ENCODE assay signal across 27 cellular contexts in genomic region chr16:55905651-55906050, GRCh38. TPM values are rescaled to one million over a fixed set of nuclear protein-coding genes. Genes with fewer than 3 reads are reported as not detected.
DNase-seq lines count a peak whose midpoint lies in the region; ATAC-seq and TF ChIP-seq lines count a peak whose summit lies in the region.
"Had no signal": no experiment of that assay in that cellular context is flagged by ENCODE, and none has a peak within 500 bp of the region (broad histone marks: within the 10 kb centered on the region; RNA-seq: fewer than 3 reads in every experiment).

No MANE protein-coding gene starts in this region.

- no peak for TF ChIP-seq EP300 in esophagus muscularis mucosa (IDR thresholded peaks at IDR 0.05)

- H3K4me3 ChIP-seq in esophagus muscularis mucosa (no peak overlapping the region), lung (no peak overlapping the region)
- H3K4me3 ChIP-seq: BLaER1, GM12878 had no signal

- H3K4me3 Mint-ChIP-seq in osteocyte (ENCODE audit: unreplicated experiment), result no peak overlapping the region
- H3K4me3 Mint-ChIP-seq: CD14-positive monocyte; CD4-positive, alpha-beta memory T cell; CD4-positive, CD25-positive, alpha-beta regulatory T cell; CD8-positive, alpha-beta memory T cell had no signal

- H3K4me1 Mint-ChIP-seq in osteocyte (ENCODE audit: unreplicated experiment), result no peaks in the 10 kb centered on the region
- H3K4me1 Mint-ChIP-seq: CD14-positive monocyte; CD4-positive, alpha-beta memory T cell; CD4-positive, CD25-positive, alpha-beta regulatory T cell; CD8-positive, alpha-beta memory T cell had no signal

- H3K27me3 Mint-ChIP-seq in osteocyte (ENCODE audit: unreplicated experiment), result no peaks in the 10 kb centered on the region
- H3K27me3 Mint-ChIP-seq: CD4-positive, CD25-positive, alpha-beta regulatory T cell had no signal

- peak; percentile 37 for DNase-seq in esophagus muscularis mucosa (ENCODE audit: extremely low spot score)
- DNase-seq in lung (ENCODE audit: low spot score), result peak; percentile 9
- peak; percentile 19 for DNase-seq in osteocyte (ENCODE audit: extremely low spot score, unreplicated experiment)
- no peak for DNase-seq in NCI-H1694 (lab: John Stamatoyannopoulos, UW)
- DNase-seq in activated CD8-positive, alpha-beta memory T cell treated with anti-CD3 and anti-CD28 coated beads for 24 hours, result no peak
- DNase-seq: 8988T; ACHN; BE2C; C1 segment of cervical spinal cord; CD4-positive, alpha-beta memory T cell; CD4-positive, CD25-positive, alpha-beta regulatory T cell; CD8-positive, alpha-beta memory T cell; DMS 273 treated with DMSO at 0.1 percent for 48 hours; DMS153; DMS53; DMS79; DND-41; EL; GDM1 had no signal

- H3K9me3 ChIP-seq in esophagus muscularis mucosa (peaks cover 0 to 13% (median 7%) of the 10 kb centered on the region in 4 donors), lung (ENCODE audit: control insufficient read depth in 2 of 2, insufficient read depth in 1 of 2, low read length in 1 of 2) (peaks cover 1 to 6% of the 10 kb centered on the region in 2 donors)
- H3K9me3 ChIP-seq: BE2C had no signal

- peaks cover 15% of the 10 kb centered on the region for H3K9me3 Mint-ChIP-seq in osteocyte (ENCODE audit: unreplicated experiment)

- H3K27me3 ChIP-seq in esophagus muscularis mucosa (peaks cover 0 to 29% (median 0%) of the 10 kb centered on the region in 4 donors), lung (ENCODE audit: control insufficient read depth, insufficient read depth) (no peaks in the 10 kb centered on the region)
- H3K27me3 ChIP-seq: BLaER1 had no signal

- no peak for ATAC-seq in lung (ENCODE audit: insufficient read depth, low FRiP score)
- no peak for ATAC-seq in HG03135 (IDR thresholded peaks at IDR 0.05; ENCODE audit: unreplicated experiment)
- ATAC-seq: GM12878 had no signal

- H3K27ac Mint-ChIP-seq in osteocyte (ENCODE audit: unreplicated experiment), result no peak overlapping the region
- H3K27ac Mint-ChIP-seq: CD14-positive monocyte; CD4-positive, alpha-beta memory T cell; CD4-positive, CD25-positive, alpha-beta regulatory T cell; CD8-positive, alpha-beta memory T cell had no signal

- H3K4me1 ChIP-seq in esophagus muscularis mucosa (no peaks in the 10 kb centered on the region), lung (ENCODE audit: control insufficient read depth in 2 of 2, insufficient read depth in 2 of 2, low read length in 2 of 2) (no peaks in the 10 kb centered on the region)
- H3K4me1 ChIP-seq: BE2C had no signal

- no peaks in the 10 kb centered on the region for H3K36me3 Mint-ChIP-seq in osteocyte (ENCODE audit: unreplicated experiment)
- H3K36me3 Mint-ChIP-seq: CD14-positive monocyte; CD4-positive, alpha-beta memory T cell; CD4-positive, CD25-positive, alpha-beta regulatory T cell; CD8-positive, alpha-beta memory T cell had no signal

- WGBS in esophagus muscularis mucosa, result 87% methylated on average over 7 of the region's 7 CpGs
- WGBS in lung, 2 donors, result 81 to 87% methylated on average over 7 of the region's 7 CpGs

- no peak overlapping the region for H3K27ac ChIP-seq in esophagus muscularis mucosa (replicated peaks in 1 of 4)
- no peak overlapping the region for H3K27ac ChIP-seq in lung (ENCODE audit: low read depth in 1 of 2, low read length in 1 of 2)
- H3K27ac ChIP-seq: BLaER1 had no signal

- no peaks in the 10 kb centered on the region for H3K36me3 ChIP-seq in esophagus muscularis mucosa
- H3K36me3 ChIP-seq in lung (ENCODE audit: control insufficient read depth in 2 of 2, insufficient read depth in 2 of 2, low read length in 2 of 2), result no peaks in the 10 kb centered on the region
- H3K36me3 ChIP-seq: BE2C, BLaER1 had no signal

- TF ChIP-seq CTCF in esophagus muscularis mucosa (IDR thresholded peaks at IDR 0.05), result no peak
- TF ChIP-seq CTCF in lung (IDR thresholded peaks at IDR 0.05; ENCODE audit: control extremely low read depth, extremely low read depth), result no peak
- no peak for TF ChIP-seq CTCF in osteocyte (IDR thresholded peaks at IDR 0.05)

- TF ChIP-seq POLR2A in esophagus muscularis mucosa (IDR thresholded peaks at IDR 0.05; ENCODE audit: low read depth), result no peak

- intact Hi-C loops in esophagus muscularis mucosa (cut with DNase I), result no loop called here

RNA-seq across cellular contexts. Expression of gene CES5A, which starts 30.5 kb away (rescaled TPM):
- total RNA-seq in esophagus muscularis mucosa (not detected), lung (not detected), osteocyte (not detected in 2 replicates)
- not detected for polyA plus RNA-seq in lung
- total RNA-seq: A673; CD4-positive, alpha-beta memory T cell; CD4-positive, CD25-positive, alpha-beta regulatory T cell; CD8-positive, alpha-beta memory T cell; Daoy; G401; GM12878 had no signal
- polyA plus RNA-seq: AG04450; CD14-positive monocyte; CD4-positive, alpha-beta memory T cell; CD4-positive, CD25-positive, alpha-beta regulatory T cell; CD8-positive, alpha-beta memory T cell had no signal

Comparison
In these comparisons a context has a peak if more than half of its experiments do, and no peak if none do; other contexts are left out.
1. DNase-seq: peak in esophagus muscularis mucosa (single experiment), lung (single experiment) and osteocyte (single experiment); none in NCI-H1694 (single experiment) and activated CD8-positive, alpha-beta memory T cell treated with anti-CD3 and anti-CD28 coated beads for 24 hours (single experiment).